ENCODE assay signal across 9 cellular contexts in genomic region chr12:109463776-109464175, GRCh38. TPM values are rescaled to one million over a fixed set of nuclear protein-coding genes. Genes with fewer than 3 reads are reported as not detected.
A peak's percentile ranks its signal among the peaks of the same experiment; 100 is the strongest.
DNase-seq lines count a peak whose midpoint lies in the region; ATAC-seq and TF ChIP-seq lines count a peak whose summit lies in the region.
"Had no signal": no experiment of that assay in that cellular context is flagged by ENCODE, and none has a peak within 500 bp of the region (broad histone marks: within the 10 kb centered on the region; RNA-seq: fewer than 3 reads in every experiment).

No MANE protein-coding gene starts in this region.

- no peaks in the 10 kb centered on the region for H3K9me3 Mint-ChIP-seq in stimulated activated naive B cell treated with anti-CD40 and anti-IgM and Interleukin-4, amounts not matched to agents 10 μg/mL and 1 μg/mL and 100 μg/mL, for 72 hours
- no peaks in the 10 kb centered on the region for H3K9me3 Mint-ChIP-seq in T-cell

- CTCF ChIA-PET in T-cell (lab: Charles Lee) = no interaction called here

- WGBS in adrenal gland, 4 donors = 60 to 64% (median 62%) methylated on average over 5 of the region's 5 CpGs

- H3K27me3 Mint-ChIP-seq in stimulated activated naive B cell treated with anti-CD40 and anti-IgM and Interleukin-4, amounts not matched to agents 10 μg/mL and 1 μg/mL and 100 μg/mL, for 72 hours = no peaks in the 10 kb centered on the region
- no peaks in the 10 kb centered on the region for H3K27me3 Mint-ChIP-seq in T-cell

- H3K4me3 ChIP-seq in HFF-Myc (replicated peaks; ENCODE audit: low read depth, low read length) = peak overlapping the region; percentile 25
- H3K4me3 ChIP-seq in adrenal gland = no peak overlapping the region

- peaks cover 55 to 100% of the 10 kb centered on the region in 2 donors for H3K4me1 ChIP-seq in adrenal gland (replicated peaks in 1 of 2)

- POLR2A ChIA-PET in T-cell (lab: Charles Lee) = no interaction called here

- no peak for TF ChIP-seq CTCF in HFF-Myc (IDR thresholded peaks at IDR 0.05; ENCODE audit: low read depth, low read length, missing control alignments)
- TF ChIP-seq CTCF in adrenal gland (IDR thresholded peaks at IDR 0.05) = no peak

- H3K4me3 Mint-ChIP-seq in stimulated activated naive B cell treated with anti-CD40 and anti-IgM and Interleukin-4, amounts not matched to agents 10 μg/mL and 1 μg/mL and 100 μg/mL, for 72 hours = no peak overlapping the region
- H3K4me3 Mint-ChIP-seq in T-cell = peak overlapping the region in 1 of 3 donors; percentile 65

- peaks cover 40 to 46% of the 10 kb centered on the region in 2 donors for H3K36me3 Mint-ChIP-seq in stimulated activated naive B cell treated with anti-CD40 and anti-IgM and Interleukin-4, amounts not matched to agents 10 μg/mL and 1 μg/mL and 100 μg/mL, for 72 hours
- H3K36me3 Mint-ChIP-seq in T-cell = peaks cover 24% of the 10 kb centered on the region

- H3K27me3 ChIP-seq in adrenal gland (no peaks in the 10 kb centered on the region), layer of hippocampus (ENCODE audit: control insufficient read depth, insufficient read depth, low read length) (no peaks in the 10 kb centered on the region)

- H3K27ac ChIP-seq in adrenal gland = peak overlapping the region; percentile 77 to 99 (median 89)
- H3K27ac ChIP-seq in layer of hippocampus (ENCODE audit: low read depth, low read length) = peak overlapping the region; percentile 92

- intact Hi-C loops in adrenal gland (cut with DNase I) = no loop called here

- no peaks in the 10 kb centered on the region for H3K9me3 ChIP-seq in adrenal gland (replicated peaks in 1 of 3)

- no peak for DNase-seq in HFF-Myc (ENCODE audit: extremely low read depth, low read depth)
- no peak for DNase-seq in adrenal gland
- DNase-seq in stimulated activated naive B cell treated with anti-CD40 and anti-IgM and Interleukin-4, amounts not matched to agents 10 μg/mL and 1 μg/mL and 100 μg/mL, for 72 hours = no peak
- no peak for DNase-seq in T-cell
- DNase-seq in activated gamma-delta T cell (lab: John Stamatoyannopoulos, UW) = no peak
- DNase-seq: occipital lobe had no signal

- H3K36me3 ChIP-seq in adrenal gland (replicated peaks in 1 of 2) = peaks cover 0 to 13% of the 10 kb centered on the region in 2 donors

- peak overlapping the region; percentile 59 for H3K27ac Mint-ChIP-seq in stimulated activated naive B cell treated with anti-CD40 and anti-IgM and Interleukin-4, amounts not matched to agents 10 μg/mL and 1 μg/mL and 100 μg/mL, for 72 hours
- H3K27ac Mint-ChIP-seq in T-cell = peak overlapping the region in 1 of 2 donors; percentile 74

- ATAC-seq in stimulated activated naive B cell treated with anti-CD40 and anti-IgM and Interleukin-4, amounts not matched to agents 10 μg/mL and 1 μg/mL and 100 μg/mL, for 72 hours (replicated peaks) = no peak
- no peak for ATAC-seq in HG02678 (IDR thresholded peaks at IDR 0.05; ENCODE audit: unreplicated experiment)
- ATAC-seq in T-cell (replicated peaks in 1 of 4) = no peak
- no peak for ATAC-seq in HG03175 (IDR thresholded peaks at IDR 0.05; ENCODE audit: unreplicated experiment)

- TF ChIP-seq POLR2A in adrenal gland (IDR thresholded peaks at IDR 0.05) = no peak

- H3K4me1 Mint-ChIP-seq in stimulated activated naive B cell treated with anti-CD40 and anti-IgM and Interleukin-4, amounts not matched to agents 10 μg/mL and 1 μg/mL and 100 μg/mL, for 72 hours = peaks cover 28 to 58% of the 10 kb centered on the region in 2 donors
- peaks cover 45 to 61% (median 52%) of the 10 kb centered on the region in 3 donors for H3K4me1 Mint-ChIP-seq in T-cell

RNA-seq across cellular contexts. Expression of gene KCTD10, which starts 13.3 kb away (rescaled TPM):
- total RNA-seq in adrenal gland (10 to 100 TPM; 36.5 to 77.8 (median 63.4) TPM), T-cell (10 to 100 TPM; 28.1 to 30.8 (median 28.6) TPM)
- polyA plus RNA-seq in adrenal gland = 10 to 100 TPM; 21.6 to 57.5 (median 24.3) TPM

RNA-seq across cellular contexts. Expression of gene UBE3B, which starts 13.7 kb away (rescaled TPM):
- total RNA-seq in adrenal gland (10 to 100 TPM; 34.3 to 79.5 (median 41.0) TPM), T-cell (10 to 100 TPM; 34.4 to 49.9 (median 43.5) TPM)
- polyA plus RNA-seq in adrenal gland = 10 to 100 TPM; 16.0 to 25.3 (median 18.4) TPM
